Comparison of ENCODE assay signal across 2 cellular contexts in the genomic region with DNA sequence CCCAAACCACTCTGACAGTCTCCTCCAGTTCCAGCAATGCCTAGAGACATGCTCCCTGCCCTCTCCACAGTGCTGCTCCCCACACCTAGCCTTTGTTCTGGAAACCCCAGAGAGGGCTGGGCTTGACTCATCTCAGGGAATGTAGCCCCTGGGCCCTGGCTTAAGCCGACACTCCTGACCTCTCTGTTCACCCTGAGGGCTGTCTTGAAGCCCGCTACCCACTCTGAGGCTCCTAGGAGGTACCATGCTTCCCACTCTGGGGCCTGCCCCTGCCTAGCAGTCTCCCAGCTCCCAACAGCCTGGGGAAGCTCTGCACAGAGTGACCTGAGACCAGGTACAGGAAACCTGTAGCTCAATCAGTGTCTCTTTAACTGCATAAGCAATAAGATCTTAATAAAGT.
TF ChIP-seq lines count a peak whose summit lies in the region.

No MANE protein-coding gene starts in this region.

TF ChIP-seq in liver, 16 proteins besides CTCF, POLR2A, EP300 and RAD21:
- no peak for TF ChIP-seq FOXA2 (IDR thresholded peaks at IDR 0.05)
- no peak for TF ChIP-seq HNF4A (conservative IDR thresholded peaks at IDR 0.05)
- TF ChIP-seq NR2F2 (IDR thresholded peaks at IDR 0.05) = no peak
- TF ChIP-seq, protein P1, sequence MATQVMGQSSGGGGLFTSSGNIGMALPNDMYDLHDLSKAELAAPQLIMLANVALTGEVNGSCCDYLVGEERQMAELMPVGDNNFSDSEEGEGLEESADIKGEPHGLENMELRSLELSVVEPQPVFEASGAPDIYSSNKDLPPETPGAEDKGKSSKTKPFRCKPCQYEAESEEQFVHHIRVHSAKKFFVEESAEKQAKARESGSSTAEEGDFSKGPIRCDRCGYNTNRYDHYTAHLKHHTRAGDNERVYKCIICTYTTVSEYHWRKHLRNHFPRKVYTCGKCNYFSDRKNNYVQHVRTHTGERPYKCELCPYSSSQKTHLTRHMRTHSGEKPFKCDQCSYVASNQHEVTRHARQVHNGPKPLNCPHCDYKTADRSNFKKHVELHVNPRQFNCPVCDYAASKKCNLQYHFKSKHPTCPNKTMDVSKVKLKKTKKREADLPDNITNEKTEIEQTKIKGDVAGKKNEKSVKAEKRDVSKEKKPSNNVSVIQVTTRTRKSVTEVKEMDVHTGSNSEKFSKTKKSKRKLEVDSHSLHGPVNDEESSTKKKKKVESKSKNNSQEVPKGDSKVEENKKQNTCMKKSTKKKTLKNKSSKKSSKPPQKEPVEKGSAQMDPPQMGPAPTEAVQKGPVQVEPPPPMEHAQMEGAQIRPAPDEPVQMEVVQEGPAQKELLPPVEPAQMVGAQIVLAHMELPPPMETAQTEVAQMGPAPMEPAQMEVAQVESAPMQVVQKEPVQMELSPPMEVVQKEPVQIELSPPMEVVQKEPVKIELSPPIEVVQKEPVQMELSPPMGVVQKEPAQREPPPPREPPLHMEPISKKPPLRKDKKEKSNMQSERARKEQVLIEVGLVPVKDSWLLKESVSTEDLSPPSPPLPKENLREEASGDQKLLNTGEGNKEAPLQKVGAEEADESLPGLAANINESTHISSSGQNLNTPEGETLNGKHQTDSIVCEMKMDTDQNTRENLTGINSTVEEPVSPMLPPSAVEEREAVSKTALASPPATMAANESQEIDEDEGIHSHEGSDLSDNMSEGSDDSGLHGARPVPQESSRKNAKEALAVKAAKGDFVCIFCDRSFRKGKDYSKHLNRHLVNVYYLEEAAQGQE (IDR thresholded peaks at IDR 0.05) = no peak
- TF ChIP-seq MAX (IDR thresholded peaks at IDR 0.05) = no peak
- no peak for TF ChIP-seq YY1 (IDR thresholded peaks at IDR 0.05)
- no peak for TF ChIP-seq RXRA (IDR thresholded peaks at IDR 0.05)
- no peak for TF ChIP-seq EGR1 (IDR thresholded peaks at IDR 0.05; ENCODE audit: low read depth in 2 of 2)

TF ChIP-seq in HepG2, 621 proteins besides CTCF, POLR2A, EP300 and RAD21:
- no peak for TF ChIP-seq RFXANK (CRISPR knock-in tag; IDR thresholded peaks at IDR 0.05)
- no peak for TF ChIP-seq ZNF451 (CRISPR knock-in tag; IDR thresholded peaks at IDR 0.05)
- no peak for TF ChIP-seq ZNF891 (CRISPR knock-in tag; IDR thresholded peaks at IDR 0.05)
